In genomic region chr12:22459872-22460490, GRCh38 we compare ENCODE assay signal across 8 cellular contexts.
DNase-seq lines count a peak whose midpoint lies in the region; ATAC-seq and TF ChIP-seq lines count a peak whose summit lies in the region.

No MANE protein-coding gene starts in this region.

- no TSS peak for BruUV-seq in PC-9 (replicated peaks; lab: Mats Ljungman, UMichigan)

- DNase-seq in CD14-positive monocyte (ENCODE audit: low spot score): no peak
- peak; percentile 4 for DNase-seq in HPDE6-E6E7 (ENCODE audit: extremely low spot score)
- no peak for DNase-seq in PC-9
- peak; percentile 15 to 27 (median 16) for DNase-seq in effector memory CD8-positive, alpha-beta T cell
- no peak for DNase-seq in mesothelial cell of epicardium (ENCODE audit: low spot score in 2 of 2, unreplicated experiment in 2 of 2)
- DNase-seq in activated CD4-positive, alpha-beta memory T cell treated with anti-CD3 and anti-CD28 coated beads, Interleukin-2, amount 10 ng/mL, durations not matched to agents 7 days and 5 days: no peak

- H3K27me3 ChIP-seq in PC-9 (ENCODE audit: insufficient read depth, low read depth): no peaks in the 10 kb centered on the region

- no peaks in the 10 kb centered on the region for H3K36me3 ChIP-seq in PC-9 (ENCODE audit: low read depth)

- peak overlapping the region in 1 of 7 donors; percentile 69 for H3K27ac Mint-ChIP-seq in CD14-positive monocyte
- peak overlapping the region in 1 of 2 donors; percentile 79 for H3K27ac Mint-ChIP-seq in effector memory CD8-positive, alpha-beta T cell
- H3K27ac Mint-ChIP-seq in mesothelial cell of epicardium: no peak overlapping the region
- H3K27ac Mint-ChIP-seq in activated CD4-positive, alpha-beta memory T cell treated with anti-CD3 and anti-CD28 coated beads, Interleukin-2, amount 10 ng/mL, durations not matched to agents 7 days and 5 days: no peak overlapping the region

- POLR2A ChIA-PET in PC-9 (lab: Charles Lee; ENCODE audit: unreplicated experiment): interaction anchor here (0.6 kb wide), 1 partner anchor 217 kb away, joined by 10 read pairs; no protein-coding TSS in a partner anchor
- POLR2A ChIA-PET in activated CD4-positive, alpha-beta memory T cell treated with anti-CD3 and anti-CD28 coated beads, Interleukin-2, amount 10 ng/mL, durations not matched to agents 7 days and 5 days (lab: Charles Lee): interaction anchor here (1.3 kb wide), 1 partner anchor 165 kb away, joined by 3 read pairs; the partner anchor contains the start of gene ETNK1

- H3K4me2 ChIP-seq in PC-9: no peak overlapping the region

- no peak overlapping the region for H3K27ac ChIP-seq in PC-9

- TF ChIP-seq CTCF in CD14-positive monocyte (IDR thresholded peaks at IDR 0.05) (peak; percentile 77), PC-9 (conservative IDR thresholded peaks at IDR 0.05) (peak; percentile 71), mesothelial cell of epicardium (IDR thresholded peaks at IDR 0.05; ENCODE audit: unreplicated experiment) (peak; percentile 65)

- ATAC-seq in GM18519 (IDR thresholded peaks at IDR 0.05; ENCODE audit: low FRiP score, unreplicated experiment) (peak; percentile 68), GM19023 (IDR thresholded peaks at IDR 0.05; ENCODE audit: unreplicated experiment) (no peak)
- ATAC-seq in effector memory CD8-positive, alpha-beta T cell (replicated peaks): peak; percentile 66

- no peaks in the 10 kb centered on the region for H3K9me3 ChIP-seq in PC-9 (ENCODE audit: insufficient read depth, low read depth)

- H2AFZ ChIP-seq in PC-9: no peak overlapping the region

- H3K4me1 ChIP-seq in PC-9 (replicated peaks; ENCODE audit: insufficient read depth): no peaks in the 10 kb centered on the region

- H3K4me1 Mint-ChIP-seq in CD14-positive monocyte (peaks cover 5% of the 10 kb centered on the region), mesothelial cell of epicardium (peaks cover 6% of the 10 kb centered on the region)
- H3K4me1 Mint-ChIP-seq in effector memory CD8-positive, alpha-beta T cell (ENCODE audit: low read depth in 2 of 2): peaks cover 0 to 4% of the 10 kb centered on the region in 2 donors
- H3K4me1 Mint-ChIP-seq in activated CD4-positive, alpha-beta memory T cell treated with anti-CD3 and anti-CD28 coated beads, Interleukin-2, amount 10 ng/mL, durations not matched to agents 7 days and 5 days: no peaks in the 10 kb centered on the region

- no peaks in the 10 kb centered on the region for H3K9me3 Mint-ChIP-seq in CD14-positive monocyte
- H3K9me3 Mint-ChIP-seq in effector memory CD8-positive, alpha-beta T cell: no peaks in the 10 kb centered on the region
- H3K9me3 Mint-ChIP-seq in mesothelial cell of epicardium: no peaks in the 10 kb centered on the region
- no peaks in the 10 kb centered on the region for H3K9me3 Mint-ChIP-seq in activated CD4-positive, alpha-beta memory T cell treated with anti-CD3 and anti-CD28 coated beads, Interleukin-2, amount 10 ng/mL, durations not matched to agents 7 days and 5 days

- H3K36me3 Mint-ChIP-seq in CD14-positive monocyte: peaks cover 26 to 49% of the 10 kb centered on the region in 2 donors
- H3K36me3 Mint-ChIP-seq in effector memory CD8-positive, alpha-beta T cell (ENCODE audit: insufficient read depth): no peaks in the 10 kb centered on the region
- no peaks in the 10 kb centered on the region for H3K36me3 Mint-ChIP-seq in mesothelial cell of epicardium
- H3K36me3 Mint-ChIP-seq in activated CD4-positive, alpha-beta memory T cell treated with anti-CD3 and anti-CD28 coated beads, Interleukin-2, amount 10 ng/mL, durations not matched to agents 7 days and 5 days (ENCODE audit: low read depth): peaks cover 4% of the 10 kb centered on the region

- H3K79me2 ChIP-seq in PC-9 (ENCODE audit: low read depth): no peaks in the 10 kb centered on the region

- CTCF ChIA-PET in PC-9 (lab: Charles Lee): interaction anchor here (0.5 to 1.5 kb wide), 7 partner anchors 9 to 762 kb away, joined by 3 to 25 read pairs (median 4); no protein-coding TSS in a partner anchor
- CTCF ChIA-PET in activated CD4-positive, alpha-beta memory T cell treated with anti-CD3 and anti-CD28 coated beads, Interleukin-2, amount 10 ng/mL, durations not matched to agents 7 days and 5 days (lab: Charles Lee): interaction anchor here (0.6 to 3.5 kb wide), 20 partner anchors 9 to 761 kb away, joined by 3 to 26 read pairs (median 4); partner anchors contain the start of gene CMAS

- H4K20me1 ChIP-seq in PC-9 (ENCODE audit: insufficient read depth): no peaks in the 10 kb centered on the region

- intact Hi-C loops in CD14-positive monocyte (cut with micrococcal nuclease): loop anchor here in 1 of 2 donors (5.0 kb wide), 1 partner anchor 763 kb away; no protein-coding TSS in a partner anchor
- intact Hi-C loops in PC-9 (cut with micrococcal nuclease; ENCODE audit: unreplicated experiment): loop anchor here (1.0 to 10.0 kb wide), 3 partner anchors 165 to 763 kb away; partner anchors contain the start of gene ETNK1

- H3F3A ChIP-seq in PC-9 (ENCODE audit: insufficient read depth, low read depth): no peaks in the 10 kb centered on the region

- H3K4me3 ChIP-seq in PC-9: no peak overlapping the region

- H3K4me3 Mint-ChIP-seq in CD14-positive monocyte (no peak overlapping the region), mesothelial cell of epicardium (no peak overlapping the region)
- H3K4me3 Mint-ChIP-seq in effector memory CD8-positive, alpha-beta T cell: no peak overlapping the region
- no peak overlapping the region for H3K4me3 Mint-ChIP-seq in activated CD4-positive, alpha-beta memory T cell treated with anti-CD3 and anti-CD28 coated beads, Interleukin-2, amount 10 ng/mL, durations not matched to agents 7 days and 5 days

- H3K27me3 Mint-ChIP-seq in CD14-positive monocyte (ENCODE audit: low read depth in 3 of 3) (no peaks in the 10 kb centered on the region), mesothelial cell of epicardium (ENCODE audit: low read depth) (no peaks in the 10 kb centered on the region)
- no peaks in the 10 kb centered on the region for H3K27me3 Mint-ChIP-seq in effector memory CD8-positive, alpha-beta T cell
- H3K27me3 Mint-ChIP-seq in activated CD4-positive, alpha-beta memory T cell treated with anti-CD3 and anti-CD28 coated beads, Interleukin-2, amount 10 ng/mL, durations not matched to agents 7 days and 5 days: no peaks in the 10 kb centered on the region

- H3K9me2 ChIP-seq in PC-9 (ENCODE audit: insufficient read depth): no peaks in the 10 kb centered on the region

Comparison
In these comparisons a context has a peak if more than half of its experiments do, and no peak if none do; other contexts are left out.
1. DNase-seq: peak in HPDE6-E6E7 (single experiment) and effector memory CD8-positive, alpha-beta T cell (3 of 3); none in CD14-positive monocyte (single experiment), PC-9 (0 of 2), mesothelial cell of epicardium (0 of 2) and activated CD4-positive, alpha-beta memory T cell treated with anti-CD3 and anti-CD28 coated beads, Interleukin-2, amount 10 ng/mL, durations not matched to agents 7 days and 5 days (single experiment).
2. Peak in every context shown above with its lines, with median percentiles within 50 percentile points of each other: CTCF ChIP-seq.